Comparison of ENCODE assay signal across 1 cellular context in the genomic region with DNA sequence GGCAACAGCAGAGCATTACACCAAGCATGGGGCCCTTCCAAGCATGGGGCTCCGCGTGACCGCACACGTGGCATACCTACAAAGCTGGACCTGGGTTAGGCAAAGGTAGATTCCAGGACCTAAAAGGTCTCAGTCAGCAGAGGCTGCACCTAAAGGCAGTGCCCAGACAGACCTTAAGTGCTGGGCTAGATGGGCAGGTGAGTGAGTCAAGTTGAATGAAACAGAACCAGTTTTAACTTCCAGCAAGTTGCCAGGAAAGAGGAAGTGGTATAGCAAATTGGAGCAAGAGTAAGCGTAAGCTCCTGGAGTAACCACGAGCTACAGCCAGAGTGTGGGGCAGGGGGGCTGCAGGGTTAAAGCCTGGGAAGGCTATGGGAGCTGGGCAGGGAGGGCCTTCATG.
A peak's percentile ranks its signal among the peaks of the same experiment; 100 is the strongest.
TF ChIP-seq lines count a peak whose summit lies in the region.

No MANE protein-coding gene starts in this region.

TF ChIP-seq in K562, 482 proteins besides CTCF, POLR2A, EP300 and RAD21:
- TF ChIP-seq, protein P1, sequence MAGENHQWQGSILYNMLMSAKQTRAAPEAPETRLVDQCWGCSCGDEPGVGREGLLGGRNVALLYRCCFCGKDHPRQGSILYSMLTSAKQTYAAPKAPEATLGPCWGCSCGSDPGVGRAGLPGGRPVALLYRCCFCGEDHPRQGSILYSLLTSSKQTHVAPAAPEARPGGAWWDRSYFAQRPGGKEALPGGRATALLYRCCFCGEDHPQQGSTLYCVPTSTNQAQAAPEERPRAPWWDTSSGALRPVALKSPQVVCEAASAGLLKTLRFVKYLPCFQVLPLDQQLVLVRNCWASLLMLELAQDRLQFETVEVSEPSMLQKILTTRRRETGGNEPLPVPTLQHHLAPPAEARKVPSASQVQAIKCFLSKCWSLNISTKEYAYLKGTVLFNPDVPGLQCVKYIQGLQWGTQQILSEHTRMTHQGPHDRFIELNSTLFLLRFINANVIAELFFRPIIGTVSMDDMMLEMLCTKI (IDR thresholded peaks at IDR 0.05; ENCODE audit: partially characterized antibody): no peak
- no peak for TF ChIP-seq KLF10 (CRISPR knock-in tag; IDR thresholded peaks at IDR 0.05)
- no peak for TF ChIP-seq ETV1 (tag; conservative IDR thresholded peaks at IDR 0.05; ENCODE audit: low read depth)
- TF ChIP-seq SPI1 (IDR thresholded peaks at IDR 0.05; ENCODE audit: borderline replicate concordance, low read depth, low read length): peak; percentile 97
